ENCODE assay signal across 1 cellular context in genomic region chr1:204506969-204507316, GRCh38.
A peak's percentile ranks its signal among the peaks of the same experiment; 100 is the strongest.
TF ChIP-seq lines count a peak whose summit lies in the region.

No MANE protein-coding gene starts in this region.

TF ChIP-seq in HepG2, 621 proteins besides CTCF, POLR2A, EP300 and RAD21 (continued from another document and continues in another):
- TF ChIP-seq ZNF362 (CRISPR knock-in tag; IDR thresholded peaks at IDR 0.05; ENCODE audit: borderline replicate concordance) = no peak
- no peak for TF ChIP-seq ZBTB1 (CRISPR knock-in tag; IDR thresholded peaks at IDR 0.05; ENCODE audit: borderline replicate concordance)
- TF ChIP-seq ASH2L (IDR thresholded peaks at IDR 0.05; ENCODE audit: insufficient read length, low read depth, low read length) = peak; percentile 7
- TF ChIP-seq PAF1 (CRISPR knock-in tag; IDR thresholded peaks at IDR 0.05) = no peak
- peak; percentile 75; the same call in 1 of the 2 replicates for TF ChIP-seq TSC22D2 (CRISPR knock-in tag; IDR thresholded peaks at IDR 0.05; ENCODE audit: borderline replicate concordance)
- no peak for TF ChIP-seq MTERF4 (CRISPR knock-in tag; IDR thresholded peaks at IDR 0.05)
- TF ChIP-seq ZNF570 (CRISPR knock-in tag; IDR thresholded peaks at IDR 0.05; ENCODE audit: borderline replicate concordance) = no peak
- TF ChIP-seq ATF1 (CRISPR knock-in tag; IDR thresholded peaks at IDR 0.05) = no peak
- no peak for TF ChIP-seq ADNP (CRISPR knock-in tag; IDR thresholded peaks at IDR 0.05)
- no peak for TF ChIP-seq ZNF572 (CRISPR knock-in tag; IDR thresholded peaks at IDR 0.05)
- TF ChIP-seq, protein P1, sequence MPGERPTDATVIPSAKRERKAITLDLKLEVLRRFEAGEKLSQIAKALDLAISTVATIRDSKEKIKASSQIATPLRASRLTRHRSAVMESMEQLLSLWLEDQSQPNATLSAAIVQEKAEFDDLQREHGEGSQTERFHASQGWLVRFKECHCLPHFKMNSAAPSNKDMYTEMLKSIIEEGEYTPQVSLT (CRISPR knock-in tag; IDR thresholded peaks at IDR 0.05; ENCODE audit: borderline replicate concordance, low read depth) = no peak
- TF ChIP-seq, protein P2, sequence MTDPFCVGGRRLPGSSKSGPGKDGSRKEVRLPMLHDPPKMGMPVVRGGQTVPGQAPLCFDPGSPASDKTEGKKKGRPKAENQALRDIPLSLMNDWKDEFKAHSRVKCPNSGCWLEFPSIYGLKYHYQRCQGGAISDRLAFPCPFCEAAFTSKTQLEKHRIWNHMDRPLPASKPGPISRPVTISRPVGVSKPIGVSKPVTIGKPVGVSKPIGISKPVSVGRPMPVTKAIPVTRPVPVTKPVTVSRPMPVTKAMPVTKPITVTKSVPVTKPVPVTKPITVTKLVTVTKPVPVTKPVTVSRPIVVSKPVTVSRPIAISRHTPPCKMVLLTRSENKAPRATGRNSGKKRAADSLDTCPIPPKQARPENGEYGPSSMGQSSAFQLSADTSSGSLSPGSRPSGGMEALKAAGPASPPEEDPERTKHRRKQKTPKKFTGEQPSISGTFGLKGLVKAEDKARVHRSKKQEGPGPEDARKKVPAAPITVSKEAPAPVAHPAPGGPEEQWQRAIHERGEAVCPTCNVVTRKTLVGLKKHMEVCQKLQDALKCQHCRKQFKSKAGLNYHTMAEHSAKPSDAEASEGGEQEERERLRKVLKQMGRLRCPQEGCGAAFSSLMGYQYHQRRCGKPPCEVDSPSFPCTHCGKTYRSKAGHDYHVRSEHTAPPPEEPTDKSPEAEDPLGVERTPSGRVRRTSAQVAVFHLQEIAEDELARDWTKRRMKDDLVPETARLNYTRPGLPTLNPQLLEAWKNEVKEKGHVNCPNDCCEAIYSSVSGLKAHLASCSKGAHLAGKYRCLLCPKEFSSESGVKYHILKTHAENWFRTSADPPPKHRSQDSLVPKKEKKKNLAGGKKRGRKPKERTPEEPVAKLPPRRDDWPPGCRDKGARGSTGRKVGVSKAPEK (CRISPR knock-in tag; IDR thresholded peaks at IDR 0.05; ENCODE audit: borderline replicate concordance) = no peak
- no peak for TF ChIP-seq ZNF274 (CRISPR knock-in tag; IDR thresholded peaks at IDR 0.05)
- no peak for TF ChIP-seq ZNF3 (CRISPR knock-in tag; IDR thresholded peaks at IDR 0.05)
- TF ChIP-seq TGIF2 (CRISPR knock-in tag; IDR thresholded peaks at IDR 0.05) = no peak
- TF ChIP-seq ZSCAN31 (CRISPR knock-in tag; IDR thresholded peaks at IDR 0.05; ENCODE audit: low read depth) = 0 out of 2 replicates have a peak, but pooled peaks have one; percentile 31
- TF ChIP-seq, protein P3, sequence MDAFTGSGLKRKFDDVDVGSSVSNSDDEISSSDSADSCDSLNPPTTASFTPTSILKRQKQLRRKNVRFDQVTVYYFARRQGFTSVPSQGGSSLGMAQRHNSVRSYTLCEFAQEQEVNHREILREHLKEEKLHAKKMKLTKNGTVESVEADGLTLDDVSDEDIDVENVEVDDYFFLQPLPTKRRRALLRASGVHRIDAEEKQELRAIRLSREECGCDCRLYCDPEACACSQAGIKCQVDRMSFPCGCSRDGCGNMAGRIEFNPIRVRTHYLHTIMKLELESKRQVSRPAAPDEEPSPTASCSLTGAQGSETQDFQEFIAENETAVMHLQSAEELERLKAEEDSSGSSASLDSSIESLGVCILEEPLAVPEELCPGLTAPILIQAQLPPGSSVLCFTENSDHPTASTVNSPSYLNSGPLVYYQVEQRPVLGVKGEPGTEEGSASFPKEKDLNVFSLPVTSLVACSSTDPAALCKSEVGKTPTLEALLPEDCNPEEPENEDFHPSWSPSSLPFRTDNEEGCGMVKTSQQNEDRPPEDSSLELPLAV (CRISPR knock-in tag; conservative IDR thresholded peaks at IDR 0.05; ENCODE audit: low read depth) = no peak
- no peak for TF ChIP-seq ONECUT2 (CRISPR knock-in tag; IDR thresholded peaks at IDR 0.05)
- TF ChIP-seq TEAD2 (CRISPR knock-in tag; IDR thresholded peaks at IDR 0.05) = no peak
- TF ChIP-seq, protein P4, sequence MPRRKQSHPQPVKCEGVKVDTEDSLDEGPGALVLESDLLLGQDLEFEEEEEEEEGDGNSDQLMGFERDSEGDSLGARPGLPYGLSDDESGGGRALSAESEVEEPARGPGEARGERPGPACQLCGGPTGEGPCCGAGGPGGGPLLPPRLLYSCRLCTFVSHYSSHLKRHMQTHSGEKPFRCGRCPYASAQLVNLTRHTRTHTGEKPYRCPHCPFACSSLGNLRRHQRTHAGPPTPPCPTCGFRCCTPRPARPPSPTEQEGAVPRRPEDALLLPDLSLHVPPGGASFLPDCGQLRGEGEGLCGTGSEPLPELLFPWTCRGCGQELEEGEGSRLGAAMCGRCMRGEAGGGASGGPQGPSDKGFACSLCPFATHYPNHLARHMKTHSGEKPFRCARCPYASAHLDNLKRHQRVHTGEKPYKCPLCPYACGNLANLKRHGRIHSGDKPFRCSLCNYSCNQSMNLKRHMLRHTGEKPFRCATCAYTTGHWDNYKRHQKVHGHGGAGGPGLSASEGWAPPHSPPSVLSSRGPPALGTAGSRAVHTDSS (CRISPR knock-in tag; conservative IDR thresholded peaks at IDR 0.05) = no peak
- TF ChIP-seq EED (CRISPR knock-in tag; IDR thresholded peaks at IDR 0.05) = no peak
- no peak for TF ChIP-seq CENPT (CRISPR knock-in tag; IDR thresholded peaks at IDR 0.05; ENCODE audit: low read depth)
- no peak for TF ChIP-seq ZNF431 (CRISPR knock-in tag; IDR thresholded peaks at IDR 0.05; ENCODE audit: borderline replicate concordance, low read depth)
- no peak for TF ChIP-seq ZNF749 (CRISPR knock-in tag; IDR thresholded peaks at IDR 0.05; ENCODE audit: borderline replicate concordance)
- TF ChIP-seq NR2F2 (IDR thresholded peaks at IDR 0.05; ENCODE audit: borderline replicate concordance, low read depth) = peak; percentile 42; the same call in 1 of the 2 replicates
- no peak for TF ChIP-seq SRSF4 (IDR thresholded peaks at IDR 0.05; ENCODE audit: low read depth, low read length, poor library complexity, severe bottlenecking)
- TF ChIP-seq, protein P5, sequence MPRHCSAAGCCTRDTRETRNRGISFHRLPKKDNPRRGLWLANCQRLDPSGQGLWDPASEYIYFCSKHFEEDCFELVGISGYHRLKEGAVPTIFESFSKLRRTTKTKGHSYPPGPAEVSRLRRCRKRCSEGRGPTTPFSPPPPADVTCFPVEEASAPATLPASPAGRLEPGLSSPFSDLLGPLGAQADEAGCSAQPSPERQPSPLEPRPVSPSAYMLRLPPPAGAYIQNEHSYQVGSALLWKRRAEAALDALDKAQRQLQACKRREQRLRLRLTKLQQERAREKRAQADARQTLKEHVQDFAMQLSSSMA (CRISPR knock-in tag; IDR thresholded peaks at IDR 0.05) = no peak
- TF ChIP-seq MXD3 (CRISPR knock-in tag; IDR thresholded peaks at IDR 0.05) = no peak
- TF ChIP-seq ZBTB43 (CRISPR knock-in tag; conservative IDR thresholded peaks at IDR 0.05) = no peak
- peak; percentile 61; the same call in 1 of the 2 replicates for TF ChIP-seq FOXO1 (CRISPR knock-in tag; IDR thresholded peaks at IDR 0.05)
- TF ChIP-seq SUZ12 (IDR thresholded peaks at IDR 0.05; ENCODE audit: low read depth, low read length) = no peak
- no peak for TF ChIP-seq ZSCAN25 (CRISPR knock-in tag; IDR thresholded peaks at IDR 0.05)
- TF ChIP-seq TEF (CRISPR knock-in tag; IDR thresholded peaks at IDR 0.05) = peak; percentile 26; the same call in 1 of the 2 replicates
- TF ChIP-seq, protein P6, sequence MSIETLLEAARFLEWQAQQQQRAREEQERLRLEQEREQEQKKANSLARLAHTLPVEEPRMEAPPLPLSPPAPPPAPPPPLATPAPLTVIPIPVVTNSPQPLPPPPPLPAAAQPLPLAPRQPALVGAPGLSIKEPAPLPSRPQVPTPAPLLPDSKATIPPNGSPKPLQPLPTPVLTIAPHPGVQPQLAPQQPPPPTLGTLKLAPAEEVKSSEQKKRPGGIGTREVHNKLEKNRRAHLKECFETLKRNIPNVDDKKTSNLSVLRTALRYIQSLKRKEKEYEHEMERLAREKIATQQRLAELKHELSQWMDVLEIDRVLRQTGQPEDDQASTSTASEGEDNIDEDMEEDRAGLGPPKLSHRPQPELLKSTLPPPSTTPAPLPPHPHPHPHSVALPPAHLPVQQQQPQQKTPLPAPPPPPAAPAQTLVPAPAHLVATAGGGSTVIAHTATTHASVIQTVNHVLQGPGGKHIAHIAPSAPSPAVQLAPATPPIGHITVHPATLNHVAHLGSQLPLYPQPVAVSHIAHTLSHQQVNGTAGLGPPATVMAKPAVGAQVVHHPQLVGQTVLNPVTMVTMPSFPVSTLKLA (IDR thresholded peaks at IDR 0.05) = no peak
- TF ChIP-seq ZNF17 (CRISPR knock-in tag; IDR thresholded peaks at IDR 0.05) = no peak
- no peak for TF ChIP-seq AKAP8 (CRISPR knock-in tag; IDR thresholded peaks at IDR 0.05)
- no peak; the same call in 1 of the 2 replicates for TF ChIP-seq ZNF7 (CRISPR knock-in tag; IDR thresholded peaks at IDR 0.05)
- TF ChIP-seq, protein P7, sequence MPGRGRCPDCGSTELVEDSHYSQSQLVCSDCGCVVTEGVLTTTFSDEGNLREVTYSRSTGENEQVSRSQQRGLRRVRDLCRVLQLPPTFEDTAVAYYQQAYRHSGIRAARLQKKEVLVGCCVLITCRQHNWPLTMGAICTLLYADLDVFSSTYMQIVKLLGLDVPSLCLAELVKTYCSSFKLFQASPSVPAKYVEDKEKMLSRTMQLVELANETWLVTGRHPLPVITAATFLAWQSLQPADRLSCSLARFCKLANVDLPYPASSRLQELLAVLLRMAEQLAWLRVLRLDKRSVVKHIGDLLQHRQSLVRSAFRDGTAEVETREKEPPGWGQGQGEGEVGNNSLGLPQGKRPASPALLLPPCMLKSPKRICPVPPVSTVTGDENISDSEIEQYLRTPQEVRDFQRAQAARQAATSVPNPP (CRISPR knock-in tag; IDR thresholded peaks at IDR 0.05) = 0 out of 2 replicates have a peak, but pooled peaks have one; percentile 4
- TF ChIP-seq ZNF33A (CRISPR knock-in tag; IDR thresholded peaks at IDR 0.05; ENCODE audit: borderline replicate concordance) = no peak; the same call in 1 of the 2 replicates
- TF ChIP-seq AHR (CRISPR knock-in tag; IDR thresholded peaks at IDR 0.05) = no peak
- TF ChIP-seq ZNF33B (CRISPR knock-in tag; IDR thresholded peaks at IDR 0.05) = no peak
- TF ChIP-seq LBX2 (CRISPR knock-in tag; IDR thresholded peaks at IDR 0.05; ENCODE audit: borderline replicate concordance) = no peak
- TF ChIP-seq KLF11 (CRISPR knock-in tag; IDR thresholded peaks at IDR 0.05) = no peak
- no peak for TF ChIP-seq KLF13 (CRISPR knock-in tag; IDR thresholded peaks at IDR 0.05)
- TF ChIP-seq ZNF280B (CRISPR knock-in tag; IDR thresholded peaks at IDR 0.05; ENCODE audit: borderline replicate concordance) = no peak
- TF ChIP-seq SNAPC2 (CRISPR knock-in tag; IDR thresholded peaks at IDR 0.05) = no peak
- no peak for TF ChIP-seq CCAR2 (optimal IDR thresholded peaks at IDR 0.05; ENCODE audit: low read depth, low read length)
- TF ChIP-seq FOXK1 (CRISPR knock-in tag; IDR thresholded peaks at IDR 0.05; ENCODE audit: borderline replicate concordance, low read depth) = peak; percentile 76; the same call in 1 of the 2 replicates
- TF ChIP-seq BCL6 (CRISPR knock-in tag; IDR thresholded peaks at IDR 0.05) = peak; percentile 63
- TF ChIP-seq GABPB1 (CRISPR knock-in tag; IDR thresholded peaks at IDR 0.05) = peak; percentile 6; the same call in 1 of the 2 replicates
